Comparison of ENCODE assay signal across 8 cellular contexts in genomic region chr4:6221851-6222760, GRCh38. TPM values are rescaled to one million over a fixed set of nuclear protein-coding genes. Genes with fewer than 3 reads are reported as not detected.
DNase-seq lines count a peak whose midpoint lies in the region; ATAC-seq and TF ChIP-seq lines count a peak whose summit lies in the region.

No MANE protein-coding gene starts in this region.

- H3K4me3 ChIP-seq in fibroblast of villous mesenchyme (ENCODE audit: low read depth, low read length) (no peak overlapping the region), neuron (ENCODE audit: low read length) (peak overlapping the region; percentile 27)

- H3K27ac Mint-ChIP-seq in stimulated activated memory B cell treated with anti-CD40 and anti-IgM and Interleukin-4, amounts not matched to agents 10 μg/mL and 1 μg/mL and 100 μg/mL, for 72 hours, result no peak overlapping the region

- CTCF ChIA-PET in GM10248 (lab: Yijun Ruan, JAX) (interaction anchor here (1.6 kb wide), 1 partner anchor 29 kb away, joined by 5 read pairs; no protein-coding TSS in a partner anchor), RWPE1 (lab: Yijun Ruan, JAX) (no interaction called here)

- H3K4me1 Mint-ChIP-seq in stimulated activated memory B cell treated with anti-CD40 and anti-IgM and Interleukin-4, amounts not matched to agents 10 μg/mL and 1 μg/mL and 100 μg/mL, for 72 hours, result no peaks in the 10 kb centered on the region

- peaks cover 3% of the 10 kb centered on the region for H3K4me1 ChIP-seq in neuron (ENCODE audit: insufficient read depth, low read length)

- no peak overlapping the region for H3K27ac ChIP-seq in RWPE1

- no peak overlapping the region for H3K4me3 Mint-ChIP-seq in stimulated activated memory B cell treated with anti-CD40 and anti-IgM and Interleukin-4, amounts not matched to agents 10 μg/mL and 1 μg/mL and 100 μg/mL, for 72 hours

- peak; percentile 61 for DNase-seq in GM10248 (ENCODE audit: extremely low spot score)
- peak; percentile 34 for DNase-seq in RWPE1 (ENCODE audit: low spot score)
- DNase-seq in fibroblast of villous mesenchyme (ENCODE audit: low read depth), result peak; percentile 7
- DNase-seq in NCI-H1694 (lab: John Stamatoyannopoulos, UW), result no peak

- TF ChIP-seq CTCF in GM10248 (IDR thresholded peaks at IDR 0.05; ENCODE audit: control extremely low read depth, extremely low read depth, low read depth, missing control alignments), result no peak
- TF ChIP-seq CTCF in RWPE1 (conservative IDR thresholded peaks at IDR 0.05; ENCODE audit: low read depth), result no peak
- TF ChIP-seq CTCF in fibroblast of villous mesenchyme (IDR thresholded peaks at IDR 0.05; ENCODE audit: insufficient read depth, low read depth, low read length), result no peak

- ATAC-seq in HG02759 (IDR thresholded peaks at IDR 0.05; ENCODE audit: unreplicated experiment), result no peak
- ATAC-seq in HG03520 (IDR thresholded peaks at IDR 0.05; ENCODE audit: unreplicated experiment), result no peak
- no peak for ATAC-seq in stimulated activated memory B cell treated with anti-CD40 and anti-IgM and Interleukin-4, amounts not matched to agents 10 μg/mL and 1 μg/mL and 100 μg/mL, for 72 hours

- no peaks in the 10 kb centered on the region for H3K36me3 ChIP-seq in neuron (ENCODE audit: insufficient read depth, low read length)

- H3K27me3 Mint-ChIP-seq in stimulated activated memory B cell treated with anti-CD40 and anti-IgM and Interleukin-4, amounts not matched to agents 10 μg/mL and 1 μg/mL and 100 μg/mL, for 72 hours, result peaks cover 19% of the 10 kb centered on the region

- no peaks in the 10 kb centered on the region for H3K9me3 Mint-ChIP-seq in stimulated activated memory B cell treated with anti-CD40 and anti-IgM and Interleukin-4, amounts not matched to agents 10 μg/mL and 1 μg/mL and 100 μg/mL, for 72 hours

- H3K9me3 ChIP-seq in neuron (ENCODE audit: low read length), result peaks cover 5% of the 10 kb centered on the region

- H2AFZ ChIP-seq in neuron (ENCODE audit: low read depth, low read length), result peak overlapping the region; percentile 51

- H3K36me3 Mint-ChIP-seq in stimulated activated memory B cell treated with anti-CD40 and anti-IgM and Interleukin-4, amounts not matched to agents 10 μg/mL and 1 μg/mL and 100 μg/mL, for 72 hours, result no peaks in the 10 kb centered on the region

- POLR2A ChIA-PET in GM10248 (lab: Yijun Ruan, JAX) (no interaction called here), RWPE1 (lab: Yijun Ruan, JAX; ENCODE audit: low non-redundant PET) (no interaction called here)

- H3K27me3 ChIP-seq in neuron (ENCODE audit: insufficient read depth, low read length), result peaks cover 44% of the 10 kb centered on the region

RNA-seq across cellular contexts. Expression of gene JAKMIP1, which starts 21.8 kb away (rescaled TPM):
- total RNA-seq in fibroblast of villous mesenchyme, result not detected in 2 replicates

RNA-seq across cellular contexts. Expression of gene WFS1, which starts 47.5 kb away (rescaled TPM):
- total RNA-seq in fibroblast of villous mesenchyme, result 39.3 and 42.3 TPM in 2 replicates
